ENCODE assay signal across 13 cellular contexts in genomic region chr19:13954185-13954584, GRCh38. TPM values are rescaled to one million over a fixed set of nuclear protein-coding genes. Genes with fewer than 3 reads are reported as not detected.
DNase-seq lines count a peak whose midpoint lies in the region; ATAC-seq and TF ChIP-seq lines count a peak whose summit lies in the region.
"Had no signal": no experiment of that assay in that cellular context is flagged by ENCODE, and none has a peak within 500 bp of the region (broad histone marks: within the 10 kb centered on the region; RNA-seq: fewer than 3 reads in every experiment).

No MANE protein-coding gene starts in this region.

- no peak overlapping the region for H3K27ac Mint-ChIP-seq in activated CD4-positive, alpha-beta T cell treated with anti-CD3 and anti-CD28 coated beads for 36 hours
- H3K27ac Mint-ChIP-seq in dendritic cell treated with granulocyte-macrophage colony-stimulating factor and Interleukin-4, amounts not matched to agents 40 ng/mL and 50 ng/mL, for 4 days = peak overlapping the region; percentile 90
- no peak overlapping the region for H3K27ac Mint-ChIP-seq in osteocyte (ENCODE audit: unreplicated experiment)

- no peaks in the 10 kb centered on the region for H3F3A ChIP-seq in smooth muscle cell (ENCODE audit: low read depth)

- peak overlapping the region; percentile 95; the same call in 1 of the 2 replicates for H3K4me2 ChIP-seq in OCI-LY3 (ENCODE audit: low read length)
- no peak overlapping the region for H3K4me2 ChIP-seq in smooth muscle cell

- CTCF ChIA-PET in activated CD4-positive, alpha-beta T cell treated with anti-CD3 and anti-CD28 coated beads for 36 hours (lab: Charles Lee) = interaction anchor here (0.6 to 1.5 kb wide), 2 partner anchors 33 to 118 kb away, joined by 3 to 4 read pairs; partner anchors contain the start of gene MISP3

- H3K4me3 ChIP-seq in OCI-LY3 (ENCODE audit: low read length) (no peak overlapping the region), smooth muscle cell (no peak overlapping the region)

- H3K36me3 Mint-ChIP-seq in activated CD4-positive, alpha-beta T cell treated with anti-CD3 and anti-CD28 coated beads for 36 hours (ENCODE audit: low read depth) = peaks cover 20% of the 10 kb centered on the region
- H3K36me3 Mint-ChIP-seq in dendritic cell treated with granulocyte-macrophage colony-stimulating factor and Interleukin-4, amounts not matched to agents 40 ng/mL and 50 ng/mL, for 4 days (ENCODE audit: low read depth) = peaks cover 66% of the 10 kb centered on the region
- peaks cover 6% of the 10 kb centered on the region for H3K36me3 Mint-ChIP-seq in osteocyte (ENCODE audit: unreplicated experiment)

- peaks cover 12% of the 10 kb centered on the region for H3K4me1 ChIP-seq in OCI-LY3 (ENCODE audit: low read length)
- peaks cover 9% of the 10 kb centered on the region for H3K4me1 ChIP-seq in smooth muscle cell (ENCODE audit: low read depth)

- POLR2A ChIA-PET in activated CD4-positive, alpha-beta T cell treated with anti-CD3 and anti-CD28 coated beads for 36 hours (lab: Charles Lee) = interaction anchor here (0.8 kb wide), 1 partner anchor 47 kb away, joined by 3 read pairs; no protein-coding TSS in a partner anchor

- H3K4me1 Mint-ChIP-seq in activated CD4-positive, alpha-beta T cell treated with anti-CD3 and anti-CD28 coated beads for 36 hours = peaks cover 16% of the 10 kb centered on the region
- peaks cover 27% of the 10 kb centered on the region for H3K4me1 Mint-ChIP-seq in dendritic cell treated with granulocyte-macrophage colony-stimulating factor and Interleukin-4, amounts not matched to agents 40 ng/mL and 50 ng/mL, for 4 days (ENCODE audit: low read depth)
- peaks cover 11% of the 10 kb centered on the region for H3K4me1 Mint-ChIP-seq in osteocyte (ENCODE audit: unreplicated experiment)

- H3K79me2 ChIP-seq in OCI-LY3 (ENCODE audit: low read length) = peaks cover 17% of the 10 kb centered on the region
- H3K79me2 ChIP-seq in smooth muscle cell (ENCODE audit: low read depth) = peaks cover 15% of the 10 kb centered on the region

- no peak for TF ChIP-seq CTCF in OCI-LY3 (IDR thresholded peaks at IDR 0.05; ENCODE audit: low read depth, low read length)
- TF ChIP-seq CTCF in osteocyte (IDR thresholded peaks at IDR 0.05) = no peak
- TF ChIP-seq CTCF in smooth muscle cell (IDR thresholded peaks at IDR 0.05; ENCODE audit: borderline replicate concordance, insufficient read depth, poor library complexity, severe bottlenecking) = no peak

- H3K4me3 Mint-ChIP-seq in activated CD4-positive, alpha-beta T cell treated with anti-CD3 and anti-CD28 coated beads for 36 hours = peak overlapping the region; percentile 88
- no peak overlapping the region for H3K4me3 Mint-ChIP-seq in dendritic cell treated with granulocyte-macrophage colony-stimulating factor and Interleukin-4, amounts not matched to agents 40 ng/mL and 50 ng/mL, for 4 days
- peak overlapping the region; percentile 93 for H3K4me3 Mint-ChIP-seq in osteocyte (ENCODE audit: unreplicated experiment)

- H3K27me3 ChIP-seq in OCI-LY3 (ENCODE audit: low read depth, low read length) (no peaks in the 10 kb centered on the region), smooth muscle cell (ENCODE audit: low read depth) (no peaks in the 10 kb centered on the region)

- H3K36me3 ChIP-seq in OCI-LY3 (replicated peaks; ENCODE audit: low read depth, low read length) = peaks cover 32% of the 10 kb centered on the region
- H3K36me3 ChIP-seq in smooth muscle cell (ENCODE audit: low read depth) = no peaks in the 10 kb centered on the region

- H3K27me3 Mint-ChIP-seq in activated CD4-positive, alpha-beta T cell treated with anti-CD3 and anti-CD28 coated beads for 36 hours = no peaks in the 10 kb centered on the region
- no peaks in the 10 kb centered on the region for H3K27me3 Mint-ChIP-seq in dendritic cell treated with granulocyte-macrophage colony-stimulating factor and Interleukin-4, amounts not matched to agents 40 ng/mL and 50 ng/mL, for 4 days
- H3K27me3 Mint-ChIP-seq in osteocyte (ENCODE audit: unreplicated experiment) = no peaks in the 10 kb centered on the region

- H4K20me1 ChIP-seq in OCI-LY3 (ENCODE audit: insufficient read depth, low read length) (peaks cover 10% of the 10 kb centered on the region), smooth muscle cell (ENCODE audit: low read depth) (no peaks in the 10 kb centered on the region)

- H3K27ac ChIP-seq in OCI-LY3 (ENCODE audit: low read length) (no peak overlapping the region), smooth muscle cell (ENCODE audit: low read depth) (no peak overlapping the region)
- H3K27ac ChIP-seq: SK-N-MC had no signal

- intact Hi-C loops in activated CD4-positive, alpha-beta T cell treated with anti-CD3 and anti-CD28 coated beads for 36 hours (cut with DNase I, micrococcal nuclease) = loop anchor here in 1 of 2 experiments (5.0 kb wide), 4 partner anchors 33 to 93 kb away; partner anchors contain the start of gene IL27RA
- intact Hi-C loops in dendritic cell treated with granulocyte-macrophage colony-stimulating factor and Interleukin-4, amounts not matched to agents 40 ng/mL and 50 ng/mL, for 4 days (cut with micrococcal nuclease) = loop anchor here (5.0 kb wide), 1 partner anchor 78 kb away; the partner anchor contains the start of gene IL27RA

- WGBS in smooth muscle cell (ENCODE audit: low lambda C conversion rate) = 94% methylated on average over 12 of the region's 15 CpGs

- no peak for DNase-seq in activated CD4-positive, alpha-beta T cell treated with anti-CD3 and anti-CD28 coated beads for 36 hours
- DNase-seq in activated CD4-positive, alpha-beta T cell treated with anti-CD3 and anti-CD28 coated beads, Interleukin-2, amount 50 U/mL, for 1 hour = no peak
- DNase-seq in osteocyte (ENCODE audit: extremely low spot score, unreplicated experiment) (no peak), smooth muscle cell (lab: John Stamatoyannopoulos, UW; ENCODE audit: unreplicated experiment) (no peak), LoVo (ENCODE audit: low spot score) (no peak)
- DNase-seq: NCI-H1105 treated with DMSO at 0.1 percent for 48 hours, substantia nigra had no signal

- H3K9me3 Mint-ChIP-seq in activated CD4-positive, alpha-beta T cell treated with anti-CD3 and anti-CD28 coated beads for 36 hours (ENCODE audit: low read depth) = no peaks in the 10 kb centered on the region
- no peaks in the 10 kb centered on the region for H3K9me3 Mint-ChIP-seq in dendritic cell treated with granulocyte-macrophage colony-stimulating factor and Interleukin-4, amounts not matched to agents 40 ng/mL and 50 ng/mL, for 4 days
- H3K9me3 Mint-ChIP-seq in osteocyte (ENCODE audit: unreplicated experiment) = no peaks in the 10 kb centered on the region

- H3K9me3 ChIP-seq in OCI-LY3 (ENCODE audit: insufficient read depth, low read length) (no peaks in the 10 kb centered on the region), smooth muscle cell (replicated peaks; ENCODE audit: low read depth) (no peaks in the 10 kb centered on the region)

- no peak overlapping the region for H2AFZ ChIP-seq in OCI-LY3 (ENCODE audit: low read depth, low read length)
- H2AFZ ChIP-seq in smooth muscle cell (ENCODE audit: low read depth) = no peak overlapping the region

- ATAC-seq in activated CD4-positive, alpha-beta T cell treated with anti-CD3 and anti-CD28 coated beads for 36 hours = no peak
- no peak for ATAC-seq in GM21381 (IDR thresholded peaks at IDR 0.05; ENCODE audit: unreplicated experiment)
- ATAC-seq: esophagus mucosa, HepG2 had no signal

- H3K9ac ChIP-seq in OCI-LY3 (ENCODE audit: low read length) (no peak overlapping the region), smooth muscle cell (ENCODE audit: low read depth) (no peak overlapping the region)

RNA-seq across cellular contexts. Expression of gene DCAF15, which starts 1.9 kb away (rescaled TPM):
- 10 to 100 TPM; 55.8 to 61.6 TPM for total RNA-seq in activated CD4-positive, alpha-beta T cell treated with anti-CD3 and anti-CD28 coated beads for 36 hours
- total RNA-seq in osteocyte (27.4 and 29.3 TPM in 2 replicates), smooth muscle cell (12.4 and 15.9 TPM in 2 replicates)
- polyA plus RNA-seq in smooth muscle cell = 27.0 and 30.9 TPM in 2 replicates

RNA-seq across cellular contexts. Expression of gene PODNL1, which starts 16.0 kb away (rescaled TPM):
- under 1 TPM; 0.25 to 0.46 TPM for total RNA-seq in activated CD4-positive, alpha-beta T cell treated with anti-CD3 and anti-CD28 coated beads for 36 hours
- total RNA-seq in osteocyte (2.3 and 2.4 TPM in 2 replicates), smooth muscle cell (5.2 and 8.9 TPM in 2 replicates)
- 34.3 and 53.9 TPM in 2 replicates for polyA plus RNA-seq in smooth muscle cell
- total RNA-seq: HepG2 had no signal

RNA-seq across cellular contexts. Expression of gene CC2D1A, which starts 48.2 kb away (rescaled TPM):
- total RNA-seq in activated CD4-positive, alpha-beta T cell treated with anti-CD3 and anti-CD28 coated beads for 36 hours = 10 to 100 TPM; 30.2 to 34.3 TPM
- total RNA-seq in osteocyte (44.3 and 51.3 TPM in 2 replicates), smooth muscle cell (8.0 and 9.5 TPM in 2 replicates)
- 26.3 and 28.0 TPM in 2 replicates for polyA plus RNA-seq in smooth muscle cell

RNA-seq across cellular contexts. Expression of gene BRME1, which starts 48.3 kb away (rescaled TPM):
- total RNA-seq in activated CD4-positive, alpha-beta T cell treated with anti-CD3 and anti-CD28 coated beads for 36 hours = 1 to 10 TPM; 5.3 to 5.5 TPM
- total RNA-seq in osteocyte = 3.7 and 4.1 TPM in 2 replicates
- 0.72 and 1.2 TPM in 2 replicates for total RNA-seq in smooth muscle cell
- polyA plus RNA-seq in smooth muscle cell = 2.2 and 3.3 TPM in 2 replicates

RNA-seq across cellular contexts. Expression of gene RFX1, which starts 51.9 kb away (rescaled TPM):
- total RNA-seq in activated CD4-positive, alpha-beta T cell treated with anti-CD3 and anti-CD28 coated beads for 36 hours = 10 to 100 TPM; 14.2 to 15.3 TPM
- 12.3 and 15.7 TPM in 2 replicates for total RNA-seq in osteocyte
- total RNA-seq in smooth muscle cell = 0.45 and 2.2 TPM in 2 replicates
- polyA plus RNA-seq in smooth muscle cell = 2.2 and 2.8 TPM in 2 replicates
